19 cellular contexts compared by ENCODE assay signal in genomic region chr16:27430512-27430911, GRCh38. TPM values are rescaled to one million over a fixed set of nuclear protein-coding genes. Genes with fewer than 3 reads are reported as not detected.
DNase-seq lines count a peak whose midpoint lies in the region; ATAC-seq, FAIRE-seq and TF ChIP-seq lines count a peak whose summit lies in the region.
"Had no signal": no experiment of that assay in that cellular context is flagged by ENCODE, and none has a peak within 500 bp of the region (broad histone marks: within the 10 kb centered on the region; RNA-seq: fewer than 3 reads in every experiment).

No MANE protein-coding gene starts in this region.

- intact Hi-C loops in activated naive CD4-positive, alpha-beta T cell treated with anti-CD3 and anti-CD28 coated beads for 36 hours (cut with micrococcal nuclease): no loop called here
- intact Hi-C loops in GM12878 (cut with micrococcal nuclease; ENCODE audit: unreplicated experiment) (no loop called here), heart right ventricle (cut with DNase I) (no loop called here), psoas muscle (cut with DNase I) (no loop called here)

- no peak for TF ChIP-seq POLR2A in GM12878 (IDR thresholded peaks at IDR 0.05; ENCODE audit: low read depth, low read length)

- peaks cover 84% of the 10 kb centered on the region for H3K36me3 Mint-ChIP-seq in activated naive CD4-positive, alpha-beta T cell treated with anti-CD3 and anti-CD28 coated beads for 36 hours (ENCODE audit: low read depth)
- H3K36me3 Mint-ChIP-seq in stimulated activated naive B cell treated with anti-CD40 and anti-IgM and Interleukin-4, amounts not matched to agents 10 μg/mL and 1 μg/mL and 100 μg/mL, for 72 hours: peaks cover 69 to 90% of the 10 kb centered on the region in 2 donors

- H3K9ac ChIP-seq in OCI-LY3 (ENCODE audit: low read length) (peak overlapping the region; percentile 46), GM12878 (ENCODE audit: control insufficient read depth, insufficient read depth, low read length) (peak overlapping the region; percentile 63; the same call in 1 of the 2 replicates)

- 2% methylated on average over 7 of the region's 7 CpGs for WGBS in GM12878 (ENCODE audit: insufficient coverage, insufficient replicate concordance, low lambda C conversion rate, missing lambda C conversion rate)
- WGBS in heart right ventricle, 2 donors: 83 to 89% methylated on average over 7 of the region's 7 CpGs
- 84 to 86% (median 84%) methylated on average over 7 of the region's 7 CpGs for WGBS in psoas muscle, 3 donors

- SMC1A ChIA-PET in GM12878 (lab: Charles Lee; ENCODE audit: uncharacterized antibody, unreplicated experiment): interaction anchor here (0.8 to 11.7 kb wide), 4 partner anchors 10 to 42 kb away, joined by 3 to 161 read pairs (median 3); partner anchors contain the start of gene IL21R

- no peak for TF ChIP-seq EP300 in GM12878 (IDR thresholded peaks at IDR 0.05; ENCODE audit: borderline replicate concordance in 1 of 2, control insufficient read depth in 1 of 2, low read depth in 2 of 2, low read length in 2 of 2)

- H3K4me3 Mint-ChIP-seq in activated naive CD4-positive, alpha-beta T cell treated with anti-CD3 and anti-CD28 coated beads for 36 hours: no peak overlapping the region
- peak overlapping the region; percentile 64 to 77 for H3K4me3 Mint-ChIP-seq in stimulated activated naive B cell treated with anti-CD40 and anti-IgM and Interleukin-4, amounts not matched to agents 10 μg/mL and 1 μg/mL and 100 μg/mL, for 72 hours

- TF ChIP-seq CTCF in OCI-LY3 (IDR thresholded peaks at IDR 0.05; ENCODE audit: low read depth, low read length): no peak
- no peak for TF ChIP-seq CTCF in GM12878 (IDR thresholded peaks at IDR 0.05 in 2 of 3, conservative IDR thresholded peaks at IDR 0.05 in 1 of 3; ENCODE audit: control insufficient read depth in 2 of 3, extremely low read depth in 1 of 3, insufficient read depth in 1 of 3, low read depth in 3 of 3, low read length in 3 of 3)
- TF ChIP-seq CTCF in heart right ventricle (IDR thresholded peaks at IDR 0.05): no peak
- no peak for TF ChIP-seq CTCF in psoas muscle (IDR thresholded peaks at IDR 0.05)

- peak overlapping the region; percentile 91 for H3K4me2 ChIP-seq in OCI-LY3 (ENCODE audit: low read length)
- peak overlapping the region; percentile 71 for H3K4me2 ChIP-seq in GM12878 (ENCODE audit: control insufficient read depth, insufficient read depth)

- RAD21 ChIA-PET in GM12878 (lab: Charles Lee; ENCODE audit: unreplicated experiment): interaction anchor here (1.0 to 2.3 kb wide), 5 partner anchors 20 to 32 kb away, joined by 3 to 10 read pairs (median 5); no protein-coding TSS in a partner anchor

- peaks cover 99% of the 10 kb centered on the region for H3K79me2 ChIP-seq in OCI-LY3 (ENCODE audit: low read length)
- peaks cover 80% of the 10 kb centered on the region for H3K79me2 ChIP-seq in GM12878 (ENCODE audit: control insufficient read depth, insufficient read depth, low read length)

- CTCF ChIA-PET in activated naive CD4-positive, alpha-beta T cell treated with anti-CD3 and anti-CD28 coated beads for 36 hours (lab: Charles Lee): no interaction called here
- CTCF ChIA-PET in GM12878 (lab: Yijun Ruan, JAX): interaction anchor here (1.0 to 6.7 kb wide), 4 partner anchors 20 to 437 kb away, joined by 3 to 113 read pairs (median 4); partner anchors contain the start of gene IL21R

- H3K36me3 ChIP-seq in OCI-LY3 (replicated peaks; ENCODE audit: low read depth, low read length): peaks cover 76% of the 10 kb centered on the region
- peaks cover 32 to 48% of the 10 kb centered on the region in 2 experiments for H3K36me3 ChIP-seq in GM12878 (ENCODE audit: control insufficient read depth in 2 of 2, insufficient read depth in 2 of 2, low read length in 1 of 2)
- H3K36me3 ChIP-seq in heart right ventricle: peaks cover 0 to 9% (median 0%) of the 10 kb centered on the region in 9 donors
- H3K36me3 ChIP-seq in psoas muscle (ENCODE audit: insufficient read depth in 1 of 2, low read depth in 1 of 2): no peaks in the 10 kb centered on the region
- H3K36me3 ChIP-seq: adrenal gland, HAP-1, lower lobe of right lung had no signal

- H3K9me3 Mint-ChIP-seq in activated naive CD4-positive, alpha-beta T cell treated with anti-CD3 and anti-CD28 coated beads for 36 hours: no peaks in the 10 kb centered on the region
- H3K9me3 Mint-ChIP-seq in stimulated activated naive B cell treated with anti-CD40 and anti-IgM and Interleukin-4, amounts not matched to agents 10 μg/mL and 1 μg/mL and 100 μg/mL, for 72 hours: no peaks in the 10 kb centered on the region

- H3K27ac Mint-ChIP-seq in activated naive CD4-positive, alpha-beta T cell treated with anti-CD3 and anti-CD28 coated beads for 36 hours: peak overlapping the region; percentile 86
- H3K27ac Mint-ChIP-seq in stimulated activated naive B cell treated with anti-CD40 and anti-IgM and Interleukin-4, amounts not matched to agents 10 μg/mL and 1 μg/mL and 100 μg/mL, for 72 hours: peak overlapping the region; percentile 93

- H3K27me3 Mint-ChIP-seq in activated naive CD4-positive, alpha-beta T cell treated with anti-CD3 and anti-CD28 coated beads for 36 hours (ENCODE audit: low read depth): no peaks in the 10 kb centered on the region
- H3K27me3 Mint-ChIP-seq in stimulated activated naive B cell treated with anti-CD40 and anti-IgM and Interleukin-4, amounts not matched to agents 10 μg/mL and 1 μg/mL and 100 μg/mL, for 72 hours: no peaks in the 10 kb centered on the region

- no peak for FAIRE-seq in GM12878 (lab: Jason Lieb, UNC)
- FAIRE-seq: endometrium had no signal

- in situ Hi-C loops in GM12878 (cut with MboI): no loop called here

- H4K20me1 ChIP-seq in OCI-LY3 (ENCODE audit: insufficient read depth, low read length) (peaks cover 79% of the 10 kb centered on the region), GM12878 (ENCODE audit: control insufficient read depth, insufficient read depth) (no peaks in the 10 kb centered on the region)

- no peak for ATAC-seq in GM12878
- ATAC-seq in stimulated activated naive B cell treated with anti-CD40 and anti-IgM and Interleukin-4, amounts not matched to agents 10 μg/mL and 1 μg/mL and 100 μg/mL, for 72 hours (replicated peaks): peak; percentile 13 to 28
- no peak for ATAC-seq in heart right ventricle
- ATAC-seq in psoas muscle: no peak
- no peak for ATAC-seq in GM21360 (IDR thresholded peaks at IDR 0.05; ENCODE audit: unreplicated experiment)
- ATAC-seq: right cardiac atrium had no signal

- DNase-seq in activated naive CD4-positive, alpha-beta T cell treated with anti-CD3 and anti-CD28 coated beads for 36 hours: no peak
- no peak for DNase-seq in activated naive CD4-positive, alpha-beta T cell treated with anti-CD3 and anti-CD28 coated beads, Interleukin-2, amount 50 U/mL, for 16 hours
- no peak for DNase-seq in GM12878 (ENCODE audit: low read depth, low spot score)
- DNase-seq in stimulated activated naive B cell treated with anti-CD40 and anti-IgM and Interleukin-4, amounts not matched to agents 10 μg/mL and 1 μg/mL and 100 μg/mL, for 72 hours: no peak
- no peak for DNase-seq in heart right ventricle
- DNase-seq in psoas muscle: no peak
- DNase-seq: central memory CD4-positive, alpha-beta T cell; lower lobe of right lung; NCI-H82; right cardiac atrium; stimulated activated CD4-positive, alpha-beta T cell treated with anti-CD3 and anti-CD28 coated beads, Interleukin-1b, Interleukin-23, amount 100 ng/mL, for 48 hours had no signal

- H3K4me1 Mint-ChIP-seq in activated naive CD4-positive, alpha-beta T cell treated with anti-CD3 and anti-CD28 coated beads for 36 hours (ENCODE audit: low read depth): peaks cover 63% of the 10 kb centered on the region
- peaks cover 70 to 93% of the 10 kb centered on the region in 2 donors for H3K4me1 Mint-ChIP-seq in stimulated activated naive B cell treated with anti-CD40 and anti-IgM and Interleukin-4, amounts not matched to agents 10 μg/mL and 1 μg/mL and 100 μg/mL, for 72 hours

- no peaks in the 10 kb centered on the region for H3K27me3 ChIP-seq in OCI-LY3 (ENCODE audit: low read depth, low read length)
- no peaks in the 10 kb centered on the region for H3K27me3 ChIP-seq in GM12878 (replicated peaks in 1 of 2; ENCODE audit: control insufficient read depth in 2 of 2, insufficient read depth in 2 of 2, low read length in 1 of 2)
- H3K27me3 ChIP-seq in heart right ventricle: peaks cover 0 to 71% (median 40%) of the 10 kb centered on the region in 7 donors
- H3K27me3 ChIP-seq in psoas muscle (ENCODE audit: insufficient read depth in 3 of 3, low read length in 2 of 3): peaks cover 0 to 4% (median 2%) of the 10 kb centered on the region in 3 donors
- H3K27me3 ChIP-seq: adrenal gland, upper lobe of left lung had no signal

- TF ChIP-seq RAD21 in GM12878 (IDR thresholded peaks at IDR 0.05; ENCODE audit: insufficient read depth, low read depth, low read length): no peak

- POLR2A ChIA-PET in GM12878 (lab: Charles Lee): interaction anchor here (0.5 to 1.9 kb wide), 5 partner anchors 10 to 62 kb away, joined by 3 to 10 read pairs (median 4); no protein-coding TSS in a partner anchor

- H3K27ac ChIP-seq in OCI-LY3 (ENCODE audit: low read length) (peak overlapping the region; percentile 99), GM12878 (ENCODE audit: control insufficient read depth, insufficient read depth) (peak overlapping the region; percentile 88), heart right ventricle (no peak overlapping the region), psoas muscle (no peak overlapping the region)
- H3K27ac ChIP-seq: adrenal gland, lower lobe of right lung, RWPE1, upper lobe of left lung had no signal

- H3K4me3 ChIP-seq in OCI-LY3 (ENCODE audit: low read length) (0 out of 2 replicates have a peak overlapping the region, but pooled peaks have one; percentile 1), GM12878 (peak overlapping the region; percentile 12; the same call in 1 of the 2 replicates), heart right ventricle (no peak overlapping the region), psoas muscle (no peak overlapping the region)
- H3K4me3 ChIP-seq: adrenal gland, HAP-1, lower lobe of right lung, upper lobe of left lung had no signal

- H2AFZ ChIP-seq in OCI-LY3 (ENCODE audit: low read depth, low read length) (no peak overlapping the region), GM12878 (ENCODE audit: control insufficient read depth, low read depth, low read length) (no peak overlapping the region)

- no TSS peak for BruUV-seq in GM12878 (replicated peaks; lab: Mats Ljungman, UMichigan)

- H3K9me3 ChIP-seq in OCI-LY3 (ENCODE audit: insufficient read depth, low read length): no peaks in the 10 kb centered on the region
- no peaks in the 10 kb centered on the region for H3K9me3 ChIP-seq in GM12878 (replicated peaks; ENCODE audit: control insufficient read depth, insufficient read depth, low read length)
- H3K9me3 ChIP-seq in heart right ventricle: peaks cover 0 to 6% (median 0%) of the 10 kb centered on the region in 11 donors
- no peaks in the 10 kb centered on the region for H3K9me3 ChIP-seq in psoas muscle
- H3K9me3 ChIP-seq: adrenal gland, HAP-1, lower lobe of right lung, upper lobe of left lung had no signal

- H3K4me1 ChIP-seq in OCI-LY3 (ENCODE audit: low read length) (peaks cover 71% of the 10 kb centered on the region), GM12878 (ENCODE audit: control insufficient read depth, insufficient read depth, low read length) (peaks cover 71% of the 10 kb centered on the region), heart right ventricle (peaks cover 0 to 36% (median 0%) of the 10 kb centered on the region in 9 donors), psoas muscle (no peaks in the 10 kb centered on the region)
- H3K4me1 ChIP-seq: adrenal gland, HAP-1, lower lobe of right lung had no signal

RNA-seq across cellular contexts. Expression of gene IL21R, which starts 28.5 kb away (rescaled TPM):
- total RNA-seq in activated naive CD4-positive, alpha-beta T cell treated with anti-CD3 and anti-CD28 coated beads for 36 hours: 10 to 100 TPM; 93.8 to 99.2 TPM
- 193 and 215 TPM in 2 replicates for total RNA-seq in GM12878 (2013; cell fraction: nucleolus; rRNA removed)
- total RNA-seq in GM12878 (2014; rRNA removed): 106 and 109 TPM in 2 replicates
- 62.9 and 66.9 TPM in 2 replicates for total RNA-seq in GM12878 (2014; rRNA removed; fragmentation: Illumina TruSeq; extraction: Trizol)
- 138 and 141 TPM in 2 replicates for total RNA-seq in GM12878 (2021)
- 25.9 TPM for polyA plus RNA-seq in GM12878 (2011; ENCODE audit: low read depth)
- 23.2 and 57.2 TPM in 2 replicates for polyA plus RNA-seq in GM12878 (2011; rRNA removed)
- polyA plus RNA-seq in GM12878 (2011; cell fraction: cytosol; rRNA removed): 84.6 and 89.7 TPM in 2 replicates
- polyA plus RNA-seq in GM12878 (2011; cell fraction: nucleus; rRNA removed): 71.9 and 79.4 TPM in 2 replicates
- 50.3 and 72.8 TPM in 2 replicates for polyA plus RNA-seq in GM12878 (2012)
- polyA plus RNA-seq in GM12878 (2014; fragmentation: Illumina TruSeq; extraction: Trizol): 32.4 and 59.2 TPM in 2 replicates
- polyA plus RNA-seq in GM12878 (2014; fragmentation: Nextera tagmentation; extraction: Ambion mirVana): 1 to 10 TPM; 5.3 to 9.7 TPM
- polyA plus RNA-seq in GM12878 (2014; rRNA removed): 98.0 and 108 TPM in 2 replicates
- 100 to 1,000 TPM; 115 to 129 TPM for polyA plus RNA-seq in GM12878 (2016; fragmentation: Nextera tagmentation; extraction: Ambion mirVana)
- polyA minus RNA-seq in GM12878 (2011; rRNA and poly(A)+ RNA removed): 175 and 195 TPM in 2 replicates
- polyA minus RNA-seq in GM12878 (2011; cell fraction: cytosol; rRNA and poly(A)+ RNA removed): 54.0 and 60.1 TPM in 2 replicates
- 65.5 and 104 TPM in 2 replicates for polyA minus RNA-seq in GM12878 (2011; cell fraction: nucleus; rRNA and poly(A)+ RNA removed)
- 1 to 10 TPM in 1 of 10 donors, under 1 TPM in 8, not detected in 1; 0.06 to 3.6 (median 0.15) TPM for total RNA-seq in heart right ventricle
- polyA plus RNA-seq in heart right ventricle: under 1 TPM in 1 of 2 donors, not detected in 1; 0.07 TPM
- total RNA-seq in psoas muscle: under 1 TPM in 3 of 4 donors, not detected in 1; 0.08 to 0.15 (median 0.12) TPM
- polyA plus RNA-seq in psoas muscle: under 1 TPM in 2 of 3 donors, not detected in 1; 0.01 to 0.05 TPM
- polyA plus RNA-seq: neural cell had no signal

Comparison
In these comparisons a context has a peak if more than half of its experiments do, and no peak if none do; other contexts are left out.
1. H3K27ac ChIP-seq: peak in OCI-LY3 (single experiment) and GM12878 (single experiment); none in heart right ventricle (0 of 10) and psoas muscle (single experiment).
2. H3K4me3 ChIP-seq: peak in OCI-LY3 (single experiment) and GM12878 (single experiment); none in heart right ventricle (0 of 10) and psoas muscle (single experiment).
3. ATAC-seq: peak in stimulated activated naive B cell treated with anti-CD40 and anti-IgM and Interleukin-4, amounts not matched to agents 10 μg/mL and 1 μg/mL and 100 μg/mL, for 72 hours (2 of 2); none in GM12878 (single experiment), heart right ventricle (0 of 8), psoas muscle (0 of 4) and GM21360 (single experiment).
4. RNA of gene IL21R, which starts 28.5 kb away (total RNA-seq): 62.9 to 215 TPM in GM12878 and 93.8 to 99.2 TPM in activated naive CD4-positive, alpha-beta T cell treated with anti-CD3 and anti-CD28 coated beads for 36 hours; 0.06 to 3.6 TPM in heart right ventricle and 0.08 to 0.15 TPM in psoas muscle; every median in the first group is over 10 times any median in the second.